ENCODE assay signal across 8 cellular contexts in the genomic region with DNA sequence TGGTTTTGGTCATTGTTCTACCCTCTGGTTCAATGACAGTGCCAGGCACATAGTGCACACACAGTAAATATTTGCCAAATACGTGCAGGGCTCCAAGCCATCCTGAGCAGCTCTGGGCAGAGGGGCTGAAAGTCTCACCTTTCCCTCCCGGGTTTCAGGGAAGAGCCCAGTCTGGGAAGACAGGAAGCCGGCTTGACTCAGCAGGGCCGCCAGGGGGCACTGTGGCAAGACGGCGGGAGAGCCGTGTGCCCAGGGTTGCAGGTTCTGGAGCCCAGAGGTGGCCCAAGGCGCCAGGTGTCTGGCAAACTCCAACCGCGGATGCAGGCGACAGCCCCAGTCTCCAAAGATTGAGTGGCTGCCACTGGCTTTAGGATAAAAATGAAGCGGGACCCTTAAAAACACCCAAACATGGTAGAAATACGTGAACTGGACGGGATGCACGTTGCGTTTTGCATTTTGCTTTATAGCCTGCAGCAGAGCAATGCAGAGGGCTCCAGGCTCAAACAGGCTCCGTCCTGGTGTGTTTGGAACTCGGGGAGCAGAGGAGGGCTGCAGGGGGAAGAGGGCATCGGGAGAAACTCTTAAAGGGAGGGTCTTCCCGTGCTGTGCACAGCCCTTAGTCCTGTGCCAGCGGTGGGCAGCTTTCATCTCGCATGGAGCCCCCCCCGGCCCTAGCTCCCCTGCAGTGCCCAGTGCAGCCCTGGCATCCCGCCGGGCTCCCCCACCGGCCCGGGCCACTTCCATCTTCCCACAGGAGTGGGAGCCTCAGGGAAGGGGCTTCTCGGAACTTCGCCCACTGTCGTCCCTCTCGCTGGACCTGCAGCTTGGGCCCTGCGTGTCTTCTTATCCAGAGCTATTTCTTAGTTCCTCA. TPM values are rescaled to one million over a fixed set of nuclear protein-coding genes. Genes with fewer than 3 reads are reported as not detected.
DNase-seq lines count a peak whose midpoint lies in the region; ATAC-seq, FAIRE-seq and TF ChIP-seq lines count a peak whose summit lies in the region.

No MANE protein-coding gene starts in this region.

- no peaks in the 10 kb centered on the region for H3K9me2 ChIP-seq in PC-3 (replicated peaks; ENCODE audit: low read length)

- H4K20me1 ChIP-seq in PC-3 (ENCODE audit: low read length) = no peaks in the 10 kb centered on the region

- H3F3A ChIP-seq in PC-3 (ENCODE audit: low read length, unreplicated experiment) = no peaks in the 10 kb centered on the region

- BruUV-seq in PC-3 (replicated peaks; lab: Mats Ljungman, UMichigan) = no TSS peak

- no peaks in the 10 kb centered on the region for H3K36me3 ChIP-seq in PC-3 (ENCODE audit: low read depth, low read length)

- peak; percentile 87 for TF ChIP-seq CTCF in PC-3 (conservative IDR thresholded peaks at IDR 0.05; ENCODE audit: low read depth, low read length)
- TF ChIP-seq CTCF in chondrocyte (IDR thresholded peaks at IDR 0.05) = peak; percentile 87

- H3K27me3 ChIP-seq in PC-3 (ENCODE audit: low read length) = peaks cover 14% of the 10 kb centered on the region; the same call in 1 of the 2 replicates

- no peaks in the 10 kb centered on the region for H3K9me3 ChIP-seq in PC-3 (ENCODE audit: low read length)

- FAIRE-seq in GM19239 (lab: Jason Lieb, UNC) = no peak

- H3K4me3 ChIP-seq in PC-3 (ENCODE audit: low read length) = no peak overlapping the region

- no peak overlapping the region for H3K27ac ChIP-seq in PC-3 (ENCODE audit: low read length)

- H3K4me1 Mint-ChIP-seq in chondrocyte (ENCODE audit: low read depth) = no peaks in the 10 kb centered on the region
- H3K4me1 Mint-ChIP-seq in memory B cell = peaks cover 2% of the 10 kb centered on the region

- no peak overlapping the region for H2AFZ ChIP-seq in PC-3 (ENCODE audit: low read length)

- DNase-seq in CD1c-positive myeloid dendritic cell (ENCODE audit: extremely low spot score) (peak; percentile 38), GM19239 (ENCODE audit: insufficient read length, low spot score) (peak; percentile 44), PC-3 (peak; percentile 65), chondrocyte (ENCODE audit: low spot score) (peak; percentile 74), memory B cell (ENCODE audit: low spot score in 2 of 2) (peak; percentile 24 to 45)
- DNase-seq in NK-92 treated with Interleukin-12 subunit alpha and Interleukin-12 subunit beta, amount 100 ng/mL, for 24 hours (lab: John Stamatoyannopoulos, UW) = no peak

- peaks cover 51% of the 10 kb centered on the region for H3K27me3 Mint-ChIP-seq in chondrocyte (ENCODE audit: low read depth)
- peaks cover 14% of the 10 kb centered on the region for H3K27me3 Mint-ChIP-seq in memory B cell

- H3K9me3 Mint-ChIP-seq in chondrocyte (ENCODE audit: low read depth) (no peaks in the 10 kb centered on the region), memory B cell (no peaks in the 10 kb centered on the region)

- no peaks in the 10 kb centered on the region for H3K4me1 ChIP-seq in PC-3 (ENCODE audit: insufficient read depth, low read length)

- CTCF ChIA-PET in PC-3 (lab: Charles Lee) = interaction anchor here (0.5 to 2.0 kb wide), 5 partner anchors 9 to 152 kb away, joined by 3 to 9 read pairs (median 3); no protein-coding TSS in a partner anchor

- H3K36me3 Mint-ChIP-seq in chondrocyte (ENCODE audit: low read depth) (no peaks in the 10 kb centered on the region), memory B cell (no peaks in the 10 kb centered on the region)

- no peak overlapping the region for H3K4me3 Mint-ChIP-seq in chondrocyte (ENCODE audit: unreplicated experiment)
- no peak overlapping the region for H3K4me3 Mint-ChIP-seq in memory B cell

- intact Hi-C loops in PC-3 (cut with micrococcal nuclease) = no loop called here

- POLR2A ChIA-PET in PC-3 (lab: Charles Lee; ENCODE audit: unreplicated experiment) = no interaction called here

- H3K79me2 ChIP-seq in PC-3 (ENCODE audit: low read length) = no peaks in the 10 kb centered on the region

- H3K27ac Mint-ChIP-seq in chondrocyte (ENCODE audit: unreplicated experiment) = no peak overlapping the region
- no peak overlapping the region for H3K27ac Mint-ChIP-seq in memory B cell

- no peak overlapping the region for H3K4me2 ChIP-seq in PC-3 (ENCODE audit: low read length)

- peak; percentile 80 for ATAC-seq in PC-3
- ATAC-seq in memory B cell (ENCODE audit: low read depth) = peak; percentile 41
- no peak for ATAC-seq in GM21381 (IDR thresholded peaks at IDR 0.05; ENCODE audit: unreplicated experiment)
- ATAC-seq in HG02642 (IDR thresholded peaks at IDR 0.05; ENCODE audit: poor library complexity, unreplicated experiment) = no peak

- H3K9ac ChIP-seq in PC-3 (ENCODE audit: low read length) = no peak overlapping the region

RNA-seq across cellular contexts. Expression of a gene that starts 10.7 kb away (rescaled TPM):
- total RNA-seq in PC-3 (2014; rRNA removed) (not detected in 2 replicates), chondrocyte (not detected in 3 replicates)

RNA-seq across cellular contexts. Expression of a gene that starts 18.4 kb away (rescaled TPM):
- total RNA-seq in PC-3 (2014; rRNA removed) (not detected in 2 replicates), chondrocyte (not detected in 3 replicates)

RNA-seq across cellular contexts. Expression of a gene that starts 32.0 kb away (rescaled TPM):
- not detected in 2 replicates for total RNA-seq in PC-3 (2014; rRNA removed)
- total RNA-seq in chondrocyte = not detected in 3 replicates

RNA-seq across cellular contexts. Expression of a gene that starts 42.2 kb away (rescaled TPM):
- total RNA-seq in PC-3 (2014; rRNA removed) = not detected in 2 replicates
- total RNA-seq in chondrocyte = not detected in 3 replicates

RNA-seq across cellular contexts. Expression of a gene that starts 55.2 kb away (rescaled TPM):
- total RNA-seq in PC-3 (2014; rRNA removed) = not detected in 2 replicates
- total RNA-seq in chondrocyte = not detected in 3 replicates

Comparison
In these comparisons a context has a peak if more than half of its experiments do, and no peak if none do; other contexts are left out.
1. ATAC-seq: peak in PC-3 (single experiment) and memory B cell (single experiment); none in GM21381 (single experiment) and HG02642 (single experiment).